ENCODE assay signal across 8 cellular contexts in genomic region chr9:28341913-28342312, GRCh38.
"Had no signal": no experiment of that assay in that cellular context is flagged by ENCODE, and none has a peak within 500 bp of the region (broad histone marks: within the 10 kb centered on the region; RNA-seq: fewer than 3 reads in every experiment).

No MANE protein-coding gene starts in this region.

- H3K4me3 ChIP-seq: GM12878 had no signal

- ATAC-seq: GM12878 had no signal

- FAIRE-seq: G401.6, GM12878, GM12891, GM12892, GM18507, GM19239 had no signal

- DNase-seq: GDM1, GF-D8 had no signal
